ENCODE assay signal across 8 cellular contexts in the genomic region with DNA sequence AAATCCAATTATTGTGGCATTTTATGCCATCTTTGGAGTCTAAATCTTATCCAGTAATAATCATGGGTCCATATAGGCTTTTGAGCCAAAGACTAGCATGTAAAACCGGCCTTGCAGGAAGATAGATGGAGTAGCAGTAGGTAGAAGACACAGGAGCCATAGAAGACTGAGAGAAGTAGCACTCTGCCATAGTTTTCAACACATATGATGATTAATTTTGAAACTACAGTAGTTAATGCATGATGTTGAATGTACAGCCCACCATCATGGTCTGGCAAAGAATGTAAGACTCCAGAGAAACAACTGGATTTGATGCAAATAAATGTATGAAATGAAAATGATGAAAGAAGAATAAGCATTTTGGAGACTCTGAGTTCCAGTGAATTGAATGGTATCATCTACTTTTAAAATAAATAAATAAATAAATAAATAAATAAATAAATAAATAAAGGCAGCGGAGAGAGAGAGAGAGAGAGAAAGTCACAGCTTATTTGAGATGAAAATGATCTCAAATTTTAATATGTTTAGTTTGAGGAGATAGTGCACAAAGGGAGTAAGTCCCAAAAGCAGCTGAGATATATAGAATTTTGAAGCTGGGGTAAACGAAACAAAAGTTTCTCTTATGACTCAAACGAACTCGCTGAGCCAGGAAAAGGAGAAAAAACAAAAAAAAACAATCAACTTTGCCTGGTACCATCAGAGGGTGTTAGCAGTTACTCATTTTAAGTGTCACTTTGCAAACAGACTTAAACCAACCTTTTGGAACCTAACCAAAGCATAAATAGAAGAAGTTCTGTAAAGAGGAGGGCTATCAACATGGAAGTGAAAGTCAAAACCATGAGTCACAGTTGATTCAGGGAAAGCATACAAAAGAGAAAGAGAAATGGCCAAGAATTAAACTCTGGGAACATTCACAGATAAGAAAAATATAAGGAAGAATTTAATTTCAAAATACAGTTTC.
DNase-seq lines count a peak whose midpoint lies in the region; ATAC-seq, FAIRE-seq and TF ChIP-seq lines count a peak whose summit lies in the region.

No MANE protein-coding gene starts in this region.

- H3K36me3 Mint-ChIP-seq in endodermal cell (ENCODE audit: low read depth): no peaks in the 10 kb centered on the region
- no peaks in the 10 kb centered on the region for H3K36me3 Mint-ChIP-seq in osteocyte (ENCODE audit: unreplicated experiment)
- no peaks in the 10 kb centered on the region for H3K36me3 Mint-ChIP-seq in endothelial cell (ENCODE audit: low read depth, unreplicated experiment)

- H3K9me3 Mint-ChIP-seq in endodermal cell (no peaks in the 10 kb centered on the region), osteocyte (ENCODE audit: unreplicated experiment) (no peaks in the 10 kb centered on the region), endothelial cell (ENCODE audit: unreplicated experiment) (no peaks in the 10 kb centered on the region)

- H3K27me3 ChIP-seq in endodermal cell (ENCODE audit: control insufficient read depth, insufficient read depth, low read length, poor library complexity, severe bottlenecking) (no peaks in the 10 kb centered on the region), BE2C (no peaks in the 10 kb centered on the region; the same call in 1 of the 2 replicates)

- H3K27ac ChIP-seq in endodermal cell (ENCODE audit: low read depth, low read length): no peak overlapping the region

- H3K4me1 ChIP-seq in endodermal cell (ENCODE audit: control insufficient read depth, insufficient read depth, low read length) (peaks cover 6% of the 10 kb centered on the region), BE2C (no peaks in the 10 kb centered on the region)

- FAIRE-seq in GM18507 (lab: Jason Lieb, UNC): peak; percentile 84

- H3K36me3 ChIP-seq in endodermal cell (ENCODE audit: control insufficient read depth, insufficient read depth, low read length): no peaks in the 10 kb centered on the region
- H3K36me3 ChIP-seq in BE2C: no peaks in the 10 kb centered on the region

- no peaks in the 10 kb centered on the region for H3K27me3 Mint-ChIP-seq in endodermal cell (ENCODE audit: insufficient read depth)
- no peaks in the 10 kb centered on the region for H3K27me3 Mint-ChIP-seq in osteocyte (ENCODE audit: unreplicated experiment)
- peaks cover 1% of the 10 kb centered on the region for H3K27me3 Mint-ChIP-seq in endothelial cell (ENCODE audit: unreplicated experiment)

- no peak overlapping the region for H3K4me3 Mint-ChIP-seq in endodermal cell
- H3K4me3 Mint-ChIP-seq in osteocyte (ENCODE audit: unreplicated experiment): peak overlapping the region; percentile 80
- no peak overlapping the region for H3K4me3 Mint-ChIP-seq in endothelial cell (ENCODE audit: unreplicated experiment)

- H3K27ac Mint-ChIP-seq in endodermal cell (peak overlapping the region; percentile 52), osteocyte (ENCODE audit: unreplicated experiment) (peak overlapping the region; percentile 98), endothelial cell (ENCODE audit: unreplicated experiment) (no peak overlapping the region)

- H3K9ac ChIP-seq in endodermal cell (ENCODE audit: extremely low read depth, low read length, poor library complexity, severe bottlenecking): no peak overlapping the region

- ATAC-seq in HG02623 (IDR thresholded peaks at IDR 0.05; ENCODE audit: unreplicated experiment): peak; percentile 95

- peak; percentile 7 for DNase-seq in GM18507 (ENCODE audit: extremely low spot score, insufficient read length, low read depth)
- DNase-seq in NAMALWA (ENCODE audit: low spot score): peak; percentile 66
- DNase-seq in endodermal cell: no peak
- DNase-seq in osteocyte (ENCODE audit: extremely low spot score, unreplicated experiment): no peak
- DNase-seq in endothelial cell (ENCODE audit: low spot score): no peak
- DNase-seq in NCI-H1694 (lab: John Stamatoyannopoulos, UW): no peak
- DNase-seq in BE2C: no peak

- no peak for TF ChIP-seq CTCF in endodermal cell (conservative IDR thresholded peaks at IDR 0.05)
- no peak for TF ChIP-seq CTCF in osteocyte (IDR thresholded peaks at IDR 0.05)
- no peak for TF ChIP-seq CTCF in endothelial cell (IDR thresholded peaks at IDR 0.05; ENCODE audit: unreplicated experiment)
- TF ChIP-seq CTCF in BE2C (IDR thresholded peaks at IDR 0.05; ENCODE audit: low read depth, low read length): no peak

- WGBS in endodermal cell (ENCODE audit: insufficient coverage in 1 of 2, insufficient read length in 1 of 2), 2 experiments: 87 to 96% methylated on average over 5 of the region's 5 CpGs

- H3K4me1 Mint-ChIP-seq in endodermal cell (peaks cover 26% of the 10 kb centered on the region), osteocyte (ENCODE audit: unreplicated experiment) (peaks cover 34% of the 10 kb centered on the region), endothelial cell (ENCODE audit: unreplicated experiment) (peaks cover 5% of the 10 kb centered on the region)

- H3K9me3 ChIP-seq in endodermal cell (ENCODE audit: control insufficient read depth, low read length) (no peaks in the 10 kb centered on the region), BE2C (no peaks in the 10 kb centered on the region)

- no peak overlapping the region for H3K4me3 ChIP-seq in endodermal cell (ENCODE audit: low read length)
- H3K4me3 ChIP-seq in BE2C (ENCODE audit: low read depth, low read length): no peak overlapping the region

Comparison
In these comparisons a context has a peak if more than half of its experiments do, and no peak if none do; other contexts are left out.
1. DNase-seq: peak in GM18507 (single experiment) and NAMALWA (single experiment); none in endodermal cell (single experiment), osteocyte (single experiment), endothelial cell (single experiment), NCI-H1694 (single experiment) and BE2C (single experiment).